9 cellular contexts compared by ENCODE assay signal in genomic region chr9:94921072-94921471, GRCh38.
DNase-seq lines count a peak whose midpoint lies in the region; ATAC-seq, FAIRE-seq and TF ChIP-seq lines count a peak whose summit lies in the region.
"Had no signal": no experiment of that assay in that cellular context is flagged by ENCODE, and none has a peak within 500 bp of the region (broad histone marks: within the 10 kb centered on the region; RNA-seq: fewer than 3 reads in every experiment).

No MANE protein-coding gene starts in this region.

- H3K36me3 ChIP-seq in skeletal muscle tissue (ENCODE audit: control insufficient read depth in 3 of 3, insufficient read depth in 3 of 3, low read length in 3 of 3): no peaks in the 10 kb centered on the region

- H3K4me3 Mint-ChIP-seq in activated T-cell treated with anti-CD3 and anti-CD28 coated beads, Interleukin-2, amount 50 U/mL, for 72 hours: no peak overlapping the region

- peak; percentile 37; the same call in 1 of the 2 replicates for TF ChIP-seq POLR2A in H54 (IDR thresholded peaks at IDR 0.05; ENCODE audit: low read depth, low read length)

- ATAC-seq in activated T-cell treated with anti-CD3 and anti-CD28 coated beads, Interleukin-2, amount 50 U/mL, for 72 hours (replicated peaks in 1 of 2): no peak
- ATAC-seq in GM21367 (IDR thresholded peaks at IDR 0.05; ENCODE audit: unreplicated experiment): no peak

- peak overlapping the region; percentile 64 for H3K27ac ChIP-seq in angular gyrus (ENCODE audit: low read depth, low read length)
- peak overlapping the region; percentile 65 for H3K27ac ChIP-seq in skeletal muscle tissue (ENCODE audit: low read depth, low read length)

- H3K9me3 ChIP-seq in skeletal muscle tissue (ENCODE audit: control insufficient read depth in 3 of 3, low read length in 3 of 3): no peaks in the 10 kb centered on the region

- peak; percentile 68 for DNase-seq in H54 (ENCODE audit: insufficient read length, low spot score)
- DNase-seq in iris pigment epithelial cell (ENCODE audit: low read depth): peak; percentile 78
- no peak for DNase-seq in activated T-cell treated with anti-CD3 and anti-CD28 coated beads, Interleukin-2, amount 50 U/mL, for 72 hours
- no peak for DNase-seq in NCI-H69 (lab: John Stamatoyannopoulos, UW)
- no peak for DNase-seq in cortex of kidney (lab: John Stamatoyannopoulos, UW)
- DNase-seq: NCI-H2171 treated with DMSO at 0.1 percent for 48 hours had no signal

- peak overlapping the region in 2 of 3 donors; percentile 38 to 50 for H3K9ac ChIP-seq in skeletal muscle tissue (ENCODE audit: low read depth in 1 of 3, low read length in 3 of 3)

- H3K4me3 ChIP-seq in skeletal muscle tissue (ENCODE audit: low read length in 3 of 3): no peak overlapping the region

- no peak overlapping the region for H3K27ac Mint-ChIP-seq in activated T-cell treated with anti-CD3 and anti-CD28 coated beads, Interleukin-2, amount 50 U/mL, for 72 hours

- H3K4me1 Mint-ChIP-seq in activated T-cell treated with anti-CD3 and anti-CD28 coated beads, Interleukin-2, amount 50 U/mL, for 72 hours (ENCODE audit: low read depth): no peaks in the 10 kb centered on the region

- peaks cover 26 to 32% (median 30%) of the 10 kb centered on the region in 3 donors for H3K4me1 ChIP-seq in skeletal muscle tissue (ENCODE audit: control insufficient read depth in 3 of 3, insufficient read depth in 3 of 3, low read length in 3 of 3)

- H3K27me3 Mint-ChIP-seq in activated T-cell treated with anti-CD3 and anti-CD28 coated beads, Interleukin-2, amount 50 U/mL, for 72 hours (ENCODE audit: low read depth): no peaks in the 10 kb centered on the region

- no peaks in the 10 kb centered on the region for H3K9me3 Mint-ChIP-seq in activated T-cell treated with anti-CD3 and anti-CD28 coated beads, Interleukin-2, amount 50 U/mL, for 72 hours

- peak; percentile 82 for FAIRE-seq in H54 (lab: Jason Lieb, UNC)

- no peaks in the 10 kb centered on the region for H3K27me3 ChIP-seq in skeletal muscle tissue (ENCODE audit: control insufficient read depth in 3 of 3, insufficient read depth in 3 of 3, low read length in 3 of 3)

- H3K36me3 Mint-ChIP-seq in activated T-cell treated with anti-CD3 and anti-CD28 coated beads, Interleukin-2, amount 50 U/mL, for 72 hours (ENCODE audit: insufficient read depth in 2 of 2): no peaks in the 10 kb centered on the region

Comparison
In these comparisons a context has a peak if more than half of its experiments do, and no peak if none do; other contexts are left out.
1. DNase-seq: peak in H54 (single experiment) and iris pigment epithelial cell (single experiment); none in activated T-cell treated with anti-CD3 and anti-CD28 coated beads, Interleukin-2, amount 50 U/mL, for 72 hours (0 of 2), NCI-H69 (single experiment) and cortex of kidney (single experiment).